ENCODE assay signal across 24 cellular contexts in genomic region chr12:91123236-91123635, GRCh38. TPM values are rescaled to one million over a fixed set of nuclear protein-coding genes. Genes with fewer than 3 reads are reported as not detected.
DNase-seq lines count a peak whose midpoint lies in the region; ATAC-seq and TF ChIP-seq lines count a peak whose summit lies in the region.
"Had no signal": no experiment of that assay in that cellular context is flagged by ENCODE, and none has a peak within 500 bp of the region (broad histone marks: within the 10 kb centered on the region; RNA-seq: fewer than 3 reads in every experiment).

No MANE protein-coding gene starts in this region.

- no peaks in the 10 kb centered on the region for H3K9me3 ChIP-seq in GM23248 (ENCODE audit: low read depth)
- H3K9me3 ChIP-seq: SJSA1 had no signal

- no peaks in the 10 kb centered on the region for H3K27me3 ChIP-seq in GM23248 (replicated peaks; ENCODE audit: insufficient read depth)
- H3K27me3 ChIP-seq: SJSA1 had no signal

- 75 to 79% methylated on average over 5 of the region's 5 CpGs for WGBS in GM23248 (ENCODE audit: low coverage in 1 of 2, low lambda C conversion rate in 2 of 2, missing lambda C conversion rate in 2 of 2), 2 experiments

- in situ Hi-C loops in GM23248 (cut with MboI) = no loop called here

- no peak for TF ChIP-seq CTCF in fibroblast of mammary gland (conservative IDR thresholded peaks at IDR 0.05; ENCODE audit: control insufficient read depth, insufficient read depth, low read depth, low read length)

- no peak overlapping the region for H3K4me3 ChIP-seq in GM23248
- H3K4me3 ChIP-seq in fibroblast of mammary gland (ENCODE audit: control insufficient read depth, low read depth, low read length) = no peak overlapping the region
- H3K4me3 ChIP-seq: SJSA1 had no signal

- H3K79me2 ChIP-seq in GM23248 (ENCODE audit: insufficient read depth) = no peaks in the 10 kb centered on the region

- peaks cover 21% of the 10 kb centered on the region for H3F3A ChIP-seq in GM23248 (ENCODE audit: insufficient read depth)

- peak overlapping the region; percentile 10; the same call in 1 of the 2 replicates for H3K27ac ChIP-seq in GM23248
- H3K27ac ChIP-seq: C4-2B, HL-60, SJSA1 had no signal

- H3K9me2 ChIP-seq in GM23248 (ENCODE audit: insufficient read depth) = no peaks in the 10 kb centered on the region

- no peaks in the 10 kb centered on the region for H3K36me3 Mint-ChIP-seq in stimulated activated effector memory CD8-positive, alpha-beta T cell treated with anti-CD3 and anti-CD28 coated beads, Interleukin-12 subunit alpha, Interleukin-12 subunit beta, amount 100 ng/mL, for 72 hours
- H3K36me3 Mint-ChIP-seq: CD8-positive, alpha-beta memory T cell had no signal

- H3K4me1 Mint-ChIP-seq in stimulated activated effector memory CD8-positive, alpha-beta T cell treated with anti-CD3 and anti-CD28 coated beads, Interleukin-12 subunit alpha, Interleukin-12 subunit beta, amount 100 ng/mL, for 72 hours = no peaks in the 10 kb centered on the region
- H3K4me1 Mint-ChIP-seq: CD8-positive, alpha-beta memory T cell had no signal

- H3K4me2 ChIP-seq in GM23248 (ENCODE audit: unreplicated experiment) = no peak overlapping the region

- DNase-seq in A172 (ENCODE audit: low spot score) (peak; percentile 10), GM23248 (no peak), M059J (ENCODE audit: low read depth) (peak; percentile 42), fibroblast of mammary gland (ENCODE audit: low read depth) (peak; percentile 33), GM03348 (ENCODE audit: low spot score) (no peak), COLO668 (lab: John Stamatoyannopoulos, UW; ENCODE audit: unreplicated experiment) (no peak)
- no peak for DNase-seq in stimulated activated effector memory CD8-positive, alpha-beta T cell treated with anti-CD3 and anti-CD28 coated beads, Interleukin-12 subunit alpha, Interleukin-12 subunit beta, amount 100 ng/mL, for 72 hours (ENCODE audit: low spot score in 2 of 2)
- DNase-seq: 8988T; CD8-positive, alpha-beta memory T cell; DMS53; KBM-7; NCI-H1105; NCI-H146; NCI-H2029; NCI-H2171; NCI-H524 treated with DMSO at 0.1 percent for 48 hours; OCI-M1 had no signal

- H3K4me1 ChIP-seq in GM23248 (ENCODE audit: insufficient read depth) = peaks cover 38% of the 10 kb centered on the region

- no peaks in the 10 kb centered on the region for H3K36me3 ChIP-seq in GM23248 (ENCODE audit: low read depth)
- H3K36me3 ChIP-seq: SJSA1 had no signal

- H3K4me3 Mint-ChIP-seq in stimulated activated effector memory CD8-positive, alpha-beta T cell treated with anti-CD3 and anti-CD28 coated beads, Interleukin-12 subunit alpha, Interleukin-12 subunit beta, amount 100 ng/mL, for 72 hours = no peak overlapping the region
- H3K4me3 Mint-ChIP-seq: CD8-positive, alpha-beta memory T cell had no signal

- H4K20me1 ChIP-seq in GM23248 (ENCODE audit: insufficient read depth) = no peaks in the 10 kb centered on the region

- H2AFZ ChIP-seq in GM23248 = 0 out of 2 replicates have a peak overlapping the region, but pooled peaks have one; percentile 0

- no peak overlapping the region for H3K9ac ChIP-seq in GM23248

- no peaks in the 10 kb centered on the region for H3K9me3 Mint-ChIP-seq in stimulated activated effector memory CD8-positive, alpha-beta T cell treated with anti-CD3 and anti-CD28 coated beads, Interleukin-12 subunit alpha, Interleukin-12 subunit beta, amount 100 ng/mL, for 72 hours

- no peak overlapping the region for H3K27ac Mint-ChIP-seq in stimulated activated effector memory CD8-positive, alpha-beta T cell treated with anti-CD3 and anti-CD28 coated beads, Interleukin-12 subunit alpha, Interleukin-12 subunit beta, amount 100 ng/mL, for 72 hours
- H3K27ac Mint-ChIP-seq: CD8-positive, alpha-beta memory T cell had no signal

- ATAC-seq in stimulated activated effector memory CD8-positive, alpha-beta T cell treated with anti-CD3 and anti-CD28 coated beads, Interleukin-12 subunit alpha, Interleukin-12 subunit beta, amount 100 ng/mL, for 72 hours = no peak
- no peak for ATAC-seq in GM21619 (IDR thresholded peaks at IDR 0.05; ENCODE audit: unreplicated experiment)
- ATAC-seq: HepG2, Right ventricle myocardium inferior had no signal

RNA-seq across cellular contexts. Expression of gene LUM, which starts 11.9 kb away (rescaled TPM):
- total RNA-seq in A172 (2014; rRNA removed; shearing (Covaris generic)) = 0.22 and 10.1 TPM in 2 replicates
- total RNA-seq in GM23248 (2014; rRNA removed; shearing (Covaris generic)) = 556 and 573 TPM in 2 replicates
- polyA plus RNA-seq in GM23248 (2016; fragmentation: Nextera tagmentation; extraction: Ambion mirVana) = 564 and 584 TPM in 2 replicates
- total RNA-seq in M059J (2014; rRNA removed; shearing (Covaris generic)) = 293 and 400 TPM in 2 replicates
- total RNA-seq: CD8-positive, alpha-beta memory T cell; HepG2 had no signal
- polyA plus RNA-seq: CD8-positive, alpha-beta memory T cell; HepG2 had no signal

RNA-seq across cellular contexts. Expression of gene DCN, which starts 59.4 kb away (rescaled TPM):
- total RNA-seq in A172 (2014; rRNA removed; shearing (Covaris generic)) = 0.69 and 0.84 TPM in 2 replicates
- total RNA-seq in GM23248 (2014; rRNA removed; shearing (Covaris generic)) = 432 and 441 TPM in 2 replicates
- polyA plus RNA-seq in GM23248 (2016; fragmentation: Nextera tagmentation; extraction: Ambion mirVana) = 483 and 504 TPM in 2 replicates
- 16.3 and 16.5 TPM in 2 replicates for total RNA-seq in M059J (2014; rRNA removed; shearing (Covaris generic))
- total RNA-seq: CD8-positive, alpha-beta memory T cell; HepG2; HT-29 had no signal
- polyA plus RNA-seq: CD8-positive, alpha-beta memory T cell; HepG2 had no signal

Comparison
In these comparisons a context has a peak if more than half of its experiments do, and no peak if none do; other contexts are left out.
1. DNase-seq: peak in A172 (single experiment), M059J (single experiment) and fibroblast of mammary gland (single experiment); none in GM23248 (single experiment), stimulated activated effector memory CD8-positive, alpha-beta T cell treated with anti-CD3 and anti-CD28 coated beads, Interleukin-12 subunit alpha, Interleukin-12 subunit beta, amount 100 ng/mL, for 72 hours (0 of 2), GM03348 (single experiment) and COLO668 (single experiment).
2. RNA of gene LUM, which starts 11.9 kb away (total RNA-seq): 556 to 573 TPM in GM23248 and 293 to 400 TPM in M059J; 0.22 to 10.1 TPM in A172; every median in the first group is over 10 times any median in the second.
3. RNA of gene DCN, which starts 59.4 kb away (total RNA-seq): 432 to 441 TPM in GM23248; 16.3 to 16.5 TPM in M059J and 0.69 to 0.84 TPM in A172; every median in the first group is over 10 times any median in the second.